9 cellular contexts compared by ENCODE assay signal in the genomic region with DNA sequence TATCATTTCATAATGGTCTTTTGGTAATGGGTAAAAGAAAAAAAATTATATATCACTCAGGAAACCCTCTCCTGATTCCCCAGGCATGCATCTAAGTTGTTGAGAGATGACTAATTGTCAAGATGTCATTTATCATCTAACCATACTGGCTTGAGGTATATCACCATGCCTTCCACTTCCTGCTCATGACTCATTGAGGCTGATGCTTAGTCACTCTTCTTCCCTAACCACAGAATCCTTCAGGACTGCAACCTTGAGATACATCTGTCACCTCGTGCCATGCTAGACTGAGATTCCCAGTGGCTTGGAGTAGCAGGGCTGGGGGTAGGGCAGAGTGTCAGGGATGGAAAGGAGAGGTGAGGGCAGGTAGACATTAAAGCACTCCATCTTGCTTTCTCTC.
DNase-seq lines count a peak whose midpoint lies in the region; ATAC-seq and TF ChIP-seq lines count a peak whose summit lies in the region.
"Had no signal": no experiment of that assay in that cellular context is flagged by ENCODE, and none has a peak within 500 bp of the region (broad histone marks: within the 10 kb centered on the region; RNA-seq: fewer than 3 reads in every experiment).

No MANE protein-coding gene starts in this region.

- peaks cover 0 to 2% of the 10 kb centered on the region in 2 experiments for H3K4me1 ChIP-seq in trophoblast cell (ENCODE audit: control insufficient read depth in 1 of 2, insufficient read depth in 2 of 2, low read length in 2 of 2)

- DNase-seq in LoVo (ENCODE audit: low spot score): peak; percentile 70
- peak; percentile 95 for DNase-seq in brain microvascular endothelial cell
- peak; percentile 0 to 12 for DNase-seq in trophoblast cell
- DNase-seq in effector memory CD8-positive, alpha-beta T cell: no peak
- no peak for DNase-seq in natural killer cell
- DNase-seq in globus pallidus (ENCODE audit: low spot score): no peak
- DNase-seq in NCI-H1436 treated with DMSO at 0.1 percent for 48 hours (lab: John Stamatoyannopoulos, UW): no peak
- DNase-seq: NCI-H1436 had no signal

- no peak overlapping the region for H3K4me3 Mint-ChIP-seq in effector memory CD8-positive, alpha-beta T cell
- no peak overlapping the region for H3K4me3 Mint-ChIP-seq in natural killer cell

- H3K9me3 Mint-ChIP-seq in effector memory CD8-positive, alpha-beta T cell: peaks cover 0 to 13% of the 10 kb centered on the region in 2 donors
- peaks cover 11 to 18% of the 10 kb centered on the region in 2 donors for H3K9me3 Mint-ChIP-seq in natural killer cell

- H3K79me2 ChIP-seq in trophoblast cell (ENCODE audit: control insufficient read depth, insufficient read depth, low read length, poor library complexity): no peaks in the 10 kb centered on the region

- no peak overlapping the region for H3K9ac ChIP-seq in trophoblast cell (ENCODE audit: low read length)

- H3K27me3 Mint-ChIP-seq in effector memory CD8-positive, alpha-beta T cell: no peaks in the 10 kb centered on the region
- no peaks in the 10 kb centered on the region for H3K27me3 Mint-ChIP-seq in natural killer cell (ENCODE audit: low read depth in 2 of 2)

- H3K4me3 ChIP-seq in brain microvascular endothelial cell (ENCODE audit: low read depth, low read length) (no peak overlapping the region), trophoblast cell (ENCODE audit: low read depth, low read length) (no peak overlapping the region)

- no peaks in the 10 kb centered on the region for H3K36me3 Mint-ChIP-seq in effector memory CD8-positive, alpha-beta T cell (ENCODE audit: insufficient read depth)
- H3K36me3 Mint-ChIP-seq in natural killer cell: no peaks in the 10 kb centered on the region

- H2BK120ac ChIP-seq in trophoblast cell (ENCODE audit: insufficient read depth, low read length, poor library complexity): no peak overlapping the region

- H2BK12ac ChIP-seq in trophoblast cell (ENCODE audit: low read length): no peak overlapping the region

- no peak overlapping the region for H4K8ac ChIP-seq in trophoblast cell (ENCODE audit: low read depth, low read length)

- H3K36me3 ChIP-seq in brain microvascular endothelial cell (replicated peaks) (no peaks in the 10 kb centered on the region), trophoblast cell (ENCODE audit: control insufficient read depth in 1 of 2, insufficient read depth in 2 of 2, low read length in 2 of 2) (no peaks in the 10 kb centered on the region)

- no peak overlapping the region for H3K27ac ChIP-seq in brain microvascular endothelial cell
- no peak overlapping the region for H3K27ac ChIP-seq in trophoblast cell (ENCODE audit: low read depth, low read length)

- intact Hi-C loops in natural killer cell (cut with micrococcal nuclease): no loop called here

- no peak overlapping the region for H3K4ac ChIP-seq in trophoblast cell (ENCODE audit: low read depth, low read length)

- no peaks in the 10 kb centered on the region for H3K79me1 ChIP-seq in trophoblast cell (ENCODE audit: low read length)

- H4K91ac ChIP-seq in trophoblast cell (ENCODE audit: low read depth, low read length): no peak overlapping the region

- no peaks in the 10 kb centered on the region for H3K9me3 ChIP-seq in trophoblast cell (ENCODE audit: insufficient read depth, low read depth, low read length)

- no CpG with 5 or more reads among the region's 1 CpG for WGBS in trophoblast cell (ENCODE audit: extremely low coverage, insufficient coverage, insufficient read length)

- no peak overlapping the region for H3K18ac ChIP-seq in trophoblast cell (ENCODE audit: low read length)

- in situ Hi-C loops in brain microvascular endothelial cell (cut with HindIII; ENCODE audit: low pct_ligation_motif_present, low sequenced_read_pairs): no loop called here

- no peaks in the 10 kb centered on the region for H3K4me1 Mint-ChIP-seq in effector memory CD8-positive, alpha-beta T cell (ENCODE audit: low read depth in 2 of 2)
- H3K4me1 Mint-ChIP-seq in natural killer cell: no peaks in the 10 kb centered on the region

- no peak for TF ChIP-seq CTCF in brain microvascular endothelial cell (IDR thresholded peaks at IDR 0.05; ENCODE audit: low read depth, low read length, missing control alignments)
- TF ChIP-seq CTCF in natural killer cell (IDR thresholded peaks at IDR 0.05): no peak

- H2AK5ac ChIP-seq in trophoblast cell (ENCODE audit: low read length): no peak overlapping the region

- H3K23ac ChIP-seq in trophoblast cell (ENCODE audit: low read length): no peak overlapping the region

- H3K27me3 ChIP-seq in brain microvascular endothelial cell (replicated peaks): no peaks in the 10 kb centered on the region
- H3K27me3 ChIP-seq in trophoblast cell (ENCODE audit: insufficient read depth, low read length): no peaks in the 10 kb centered on the region

- no peak overlapping the region for H4K12ac ChIP-seq in trophoblast cell (ENCODE audit: low read depth, low read length)

- H3K27ac Mint-ChIP-seq in effector memory CD8-positive, alpha-beta T cell: no peak overlapping the region
- no peak overlapping the region for H3K27ac Mint-ChIP-seq in natural killer cell

- no peak overlapping the region for H2AFZ ChIP-seq in trophoblast cell (ENCODE audit: insufficient read depth, low read length, poor library complexity)

- ATAC-seq in GM19463 (IDR thresholded peaks at IDR 0.05; ENCODE audit: unreplicated experiment) (peak; percentile 71), natural killer cell (no peak)
- ATAC-seq in effector memory CD8-positive, alpha-beta T cell (replicated peaks): no peak

- H3K14ac ChIP-seq in trophoblast cell (ENCODE audit: low read length): no peak overlapping the region

- no peak overlapping the region for H3K4me2 ChIP-seq in trophoblast cell (ENCODE audit: low read length)

- no peak overlapping the region for H2BK5ac ChIP-seq in trophoblast cell (ENCODE audit: low read depth, low read length, poor library complexity)

Comparison
In these comparisons a context has a peak if more than half of its experiments do, and no peak if none do; other contexts are left out.
1. DNase-seq: peak in LoVo (single experiment), brain microvascular endothelial cell (single experiment) and trophoblast cell (2 of 2); none in effector memory CD8-positive, alpha-beta T cell (0 of 3), natural killer cell (single experiment), globus pallidus (single experiment) and NCI-H1436 treated with DMSO at 0.1 percent for 48 hours (single experiment).